8 cellular contexts compared by ENCODE assay signal in the genomic region with DNA sequence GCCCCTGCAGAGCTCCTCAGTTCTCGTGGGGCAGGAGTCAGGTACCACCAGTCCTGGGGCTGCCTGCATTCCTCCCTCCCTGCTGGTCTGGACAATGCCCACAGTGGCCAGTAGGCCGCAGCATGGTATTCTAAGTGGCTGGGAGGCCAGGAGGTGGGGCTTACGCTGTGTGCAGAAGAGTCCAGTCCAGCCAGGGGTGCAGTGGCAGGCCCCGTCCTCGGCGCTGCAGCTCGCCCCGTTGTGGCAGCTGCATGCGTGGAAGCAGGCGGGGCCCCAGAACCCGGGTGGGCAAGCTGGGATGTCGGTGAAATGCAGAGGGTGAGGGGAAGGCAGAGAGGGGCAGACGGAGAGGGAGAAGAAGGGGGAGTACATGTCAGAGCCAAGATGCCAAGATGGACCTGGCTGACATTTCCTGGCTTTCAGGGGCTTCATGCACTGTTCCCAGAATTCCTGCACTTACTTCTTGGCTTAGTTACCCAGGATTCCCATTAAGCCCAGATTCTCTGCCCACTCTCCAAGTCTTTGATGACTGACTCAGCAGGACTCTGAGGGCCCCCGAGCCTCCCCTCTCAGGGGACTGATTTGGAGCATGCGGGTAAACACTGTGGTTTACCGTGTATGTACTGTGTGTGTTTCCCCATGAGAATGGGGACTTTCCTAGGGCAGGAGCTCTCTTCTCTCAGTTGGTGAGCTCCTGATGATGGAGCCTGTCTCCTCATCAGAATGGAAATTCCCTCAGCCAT. TPM values are rescaled to one million over a fixed set of nuclear protein-coding genes. Genes with fewer than 3 reads are reported as not detected.
DNase-seq lines count a peak whose midpoint lies in the region; ATAC-seq and TF ChIP-seq lines count a peak whose summit lies in the region.

No MANE protein-coding gene starts in this region.

- peak; percentile 88 for TF ChIP-seq RAD21 in Ishikawa (IDR thresholded peaks at IDR 0.05; ENCODE audit: low read depth)

- H3K4me1 ChIP-seq in foreskin keratinocyte, result no peaks in the 10 kb centered on the region

- H3K4me3 Mint-ChIP-seq in osteocyte (ENCODE audit: unreplicated experiment), result no peak overlapping the region

- TF ChIP-seq EP300 in Ishikawa (IDR thresholded peaks at IDR 0.05; ENCODE audit: borderline replicate concordance), result no peak

- H3K27ac ChIP-seq in foreskin keratinocyte, result no peak overlapping the region

- peak; percentile 2 for DNase-seq in NOMO-1 treated with DMSO at 0.1 percent for 48 hours (lab: John Stamatoyannopoulos, UW; ENCODE audit: unreplicated experiment)
- no peak for DNase-seq in NOMO-1 (lab: John Stamatoyannopoulos, UW; ENCODE audit: unreplicated experiment in 2 of 2)
- peak; percentile 8 for DNase-seq in activated T-cell treated with anti-CD3 and anti-CD28 coated beads for 4 hours
- DNase-seq in foreskin keratinocyte, result no peak
- DNase-seq in osteocyte (ENCODE audit: extremely low spot score, unreplicated experiment), result no peak
- DNase-seq in cortex of kidney (lab: John Stamatoyannopoulos, UW), result no peak

- no peaks in the 10 kb centered on the region for H3K27me3 Mint-ChIP-seq in osteocyte (ENCODE audit: unreplicated experiment)

- no peaks in the 10 kb centered on the region for H3K9me3 Mint-ChIP-seq in osteocyte (ENCODE audit: unreplicated experiment)

- peaks cover 6% of the 10 kb centered on the region for H3K36me3 Mint-ChIP-seq in osteocyte (ENCODE audit: unreplicated experiment)

- H3K4me1 Mint-ChIP-seq in osteocyte (ENCODE audit: unreplicated experiment), result peaks cover 6% of the 10 kb centered on the region

- TF ChIP-seq CTCF in foreskin keratinocyte (conservative IDR thresholded peaks at IDR 0.05) (peak; percentile 46), osteocyte (IDR thresholded peaks at IDR 0.05) (peak; percentile 64)

- ATAC-seq in GM21576 (IDR thresholded peaks at IDR 0.05; ENCODE audit: unreplicated experiment) (peak; percentile 51), foreskin keratinocyte (peak; percentile 39)

- no peak overlapping the region for H3K27ac Mint-ChIP-seq in osteocyte (ENCODE audit: unreplicated experiment)

- no peaks in the 10 kb centered on the region for H3K27me3 ChIP-seq in foreskin keratinocyte

TF ChIP-seq in Ishikawa, 13 proteins besides CTCF, POLR2A, EP300 and RAD21:
- peak; percentile 72 for TF ChIP-seq TEAD4 (IDR thresholded peaks at IDR 0.05)
- no peak for TF ChIP-seq TCF12 (IDR thresholded peaks at IDR 0.05; ENCODE audit: low read depth)

RNA-seq across cellular contexts. Expression of a gene that starts 47.5 kb away (rescaled TPM):
- total RNA-seq in foreskin keratinocyte, result 226 and 228 TPM in 2 replicates
- polyA plus RNA-seq in foreskin keratinocyte, result 238 and 246 TPM in 2 replicates
- 317 and 321 TPM in 2 replicates for total RNA-seq in osteocyte

Comparison
In these comparisons a context has a peak if more than half of its experiments do, and no peak if none do; other contexts are left out.
1. DNase-seq: peak in NOMO-1 treated with DMSO at 0.1 percent for 48 hours (single experiment) and activated T-cell treated with anti-CD3 and anti-CD28 coated beads for 4 hours (single experiment); none in NOMO-1 (0 of 2), foreskin keratinocyte (0 of 2), osteocyte (single experiment) and cortex of kidney (single experiment).